Comparison of ENCODE assay signal across 1 cellular context in the genomic region with DNA sequence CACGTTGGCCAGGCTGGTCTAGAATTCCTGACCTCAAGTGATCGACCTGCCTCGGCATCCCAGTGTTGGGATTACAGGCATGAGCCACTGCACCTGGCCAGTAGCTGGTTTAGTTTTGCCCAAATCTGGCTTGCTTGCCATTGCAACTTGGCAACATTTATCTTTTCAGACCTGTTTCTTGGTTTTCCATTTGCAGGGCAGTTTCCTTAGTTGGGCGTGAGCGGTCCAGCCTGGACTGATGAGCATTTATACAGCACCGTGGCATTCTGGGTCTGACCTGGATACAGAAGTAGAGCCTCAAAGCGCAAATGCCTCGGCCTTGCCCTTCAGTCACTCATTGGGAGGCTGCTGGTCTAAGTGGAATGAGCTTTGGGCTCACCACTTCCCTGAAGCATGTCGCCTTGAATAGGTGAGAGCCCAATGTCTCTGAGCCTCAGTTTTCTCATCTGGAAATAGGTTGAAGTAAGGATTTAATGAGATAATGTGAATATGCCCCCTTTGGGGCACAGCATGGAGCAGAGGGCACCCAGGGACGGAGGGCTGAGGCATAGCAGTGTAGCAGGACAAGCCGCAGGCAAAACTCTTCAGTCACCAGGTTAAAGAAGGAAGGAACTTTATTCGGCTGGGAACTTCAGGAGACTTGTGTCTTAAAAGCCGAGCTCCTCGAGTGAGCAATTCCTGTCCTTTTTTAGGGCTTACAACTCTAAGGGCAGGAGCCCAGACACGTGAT.
TF ChIP-seq lines count a peak whose summit lies in the region.

No MANE protein-coding gene starts in this region.

TF ChIP-seq in H1, 55 proteins besides CTCF, POLR2A, EP300 and RAD21:
- TF ChIP-seq, protein P1, sequence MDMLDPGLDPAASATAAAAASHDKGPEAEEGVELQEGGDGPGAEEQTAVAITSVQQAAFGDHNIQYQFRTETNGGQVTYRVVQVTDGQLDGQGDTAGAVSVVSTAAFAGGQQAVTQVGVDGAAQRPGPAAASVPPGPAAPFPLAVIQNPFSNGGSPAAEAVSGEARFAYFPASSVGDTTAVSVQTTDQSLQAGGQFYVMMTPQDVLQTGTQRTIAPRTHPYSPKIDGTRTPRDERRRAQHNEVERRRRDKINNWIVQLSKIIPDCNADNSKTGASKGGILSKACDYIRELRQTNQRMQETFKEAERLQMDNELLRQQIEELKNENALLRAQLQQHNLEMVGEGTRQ (IDR thresholded peaks at IDR 0.05; ENCODE audit: low read length): peak; percentile 15; the same call in 1 of the 2 replicates
